In genomic region chr22:26756675-26757293, GRCh38 we compare ENCODE assay signal across 7 cellular contexts.
DNase-seq lines count a peak whose midpoint lies in the region; ATAC-seq, FAIRE-seq and TF ChIP-seq lines count a peak whose summit lies in the region.

No MANE protein-coding gene starts in this region.

- H3K36me3 Mint-ChIP-seq in osteocyte (ENCODE audit: unreplicated experiment): peaks cover 9% of the 10 kb centered on the region

- H3K4me1 Mint-ChIP-seq in osteocyte (ENCODE audit: unreplicated experiment): peaks cover 11% of the 10 kb centered on the region

- no peak for ATAC-seq in GM21423 (IDR thresholded peaks at IDR 0.05; ENCODE audit: unreplicated experiment)

- H3K4me3 Mint-ChIP-seq in osteocyte (ENCODE audit: unreplicated experiment): peak overlapping the region; percentile 18

- no peaks in the 10 kb centered on the region for H3K27me3 Mint-ChIP-seq in osteocyte (ENCODE audit: unreplicated experiment)

- DNase-seq in GM13976 (ENCODE audit: low spot score): peak; percentile 81
- DNase-seq in NCI-H774 (lab: John Stamatoyannopoulos, UW): peak; percentile 1
- peak; percentile 66 for DNase-seq in activated effector memory CD4-positive, alpha-beta T cell treated with anti-CD3 and anti-CD28 coated beads, Interleukin-2, amount 50 U/mL, for 16 hours
- DNase-seq in glomerular visceral epithelial cell (ENCODE audit: extremely low spot score): peak; percentile 61
- no peak for DNase-seq in osteocyte (ENCODE audit: extremely low spot score, unreplicated experiment)
- DNase-seq in urothelium cell line (ENCODE audit: low spot score): peak; percentile 96

- peak overlapping the region; percentile 18 for H3K27ac Mint-ChIP-seq in osteocyte (ENCODE audit: unreplicated experiment)

- FAIRE-seq in urothelium cell line (lab: Jason Lieb, UNC): peak; percentile 99

- in situ Hi-C loops in GM13976 (cut with MboI; ENCODE audit: low sequenced_read_pairs, unreplicated experiment): loop anchor here (25.0 kb wide), 1 partner anchor 1256 kb away; no protein-coding TSS in a partner anchor

- peaks cover 5% of the 10 kb centered on the region for H3K9me3 Mint-ChIP-seq in osteocyte (ENCODE audit: unreplicated experiment)

- TF ChIP-seq CTCF in GM13976 (IDR thresholded peaks at IDR 0.05; ENCODE audit: borderline replicate concordance, control extremely low read depth, extremely low read depth, insufficient read depth, missing control alignments) (peak; percentile 79), osteocyte (IDR thresholded peaks at IDR 0.05) (peak; percentile 96)
